Comparison of ENCODE assay signal across 26 cellular contexts in the genomic region with DNA sequence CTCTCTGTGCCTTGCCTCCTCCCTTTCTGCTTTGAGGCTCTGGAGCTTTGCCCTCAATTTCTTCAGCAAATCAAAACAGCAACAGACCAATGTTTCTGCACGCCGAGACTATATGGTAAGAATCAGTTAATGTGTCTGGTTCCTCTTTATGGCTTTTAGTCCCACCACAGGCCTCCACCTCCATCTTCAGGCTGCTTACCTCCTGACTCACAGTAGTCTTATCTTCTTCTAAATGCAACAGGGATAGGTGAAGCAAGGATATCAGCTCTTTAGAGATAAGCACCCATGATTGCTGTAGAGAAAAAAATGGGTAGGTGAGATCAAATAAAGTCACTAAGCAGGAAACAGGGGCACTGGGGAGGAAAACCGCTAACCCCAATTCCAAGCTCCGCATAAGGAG.
"Had no signal": no experiment of that assay in that cellular context is flagged by ENCODE, and none has a peak within 500 bp of the region (broad histone marks: within the 10 kb centered on the region; RNA-seq: fewer than 3 reads in every experiment).

No MANE protein-coding gene starts in this region.

- H3K4me1 Mint-ChIP-seq: brain had no signal

- H3K27me3 Mint-ChIP-seq: brain had no signal

- H3K4me3 ChIP-seq: MG63, Peyer's patch, SJSA1 had no signal

- H3K27me3 ChIP-seq: MG63, Peyer's patch, SJSA1 had no signal

- H3K9me3 ChIP-seq: MG63, Peyer's patch, SJSA1, SK-N-SH had no signal

- H3K4me3 Mint-ChIP-seq: activated T-cell treated with anti-CD3 and anti-CD28 coated beads, Interleukin-2, amount 50 U/mL, for 4 hours; activated T-helper 1 cell treated with anti-CD3 and anti-CD28 coated beads, Interleukin-12 subunit alpha, Interleukin-12 subunit beta, Interleukin-2, Interleukin-4 antibody, amounts not matched to agents 30 ng/mL and 10 ng/mL and 1 ng/mL, durations not matched to agents 14 hours and 24 hours and 36 hours; brain; T-helper 1 cell treated with Interleukin-12 subunit alpha and Interleukin-12 subunit beta and Interleukin-4 antibody, amounts not matched to agents 30 μg/mL and 1 μg/mL, for 36 hours; T-helper 2 cell treated with Interferon-gamma antibody and Interleukin-4, amounts not matched to agents 5 μg/mL and 100 μg/mL, for 36 hours had no signal

- H3K27ac ChIP-seq: Peyer's patch, SJSA1 had no signal

- H3K9me3 Mint-ChIP-seq: activated naive CD4-positive, alpha-beta T cell treated with anti-CD3 and anti-CD28 coated beads, Interleukin-2, amount 50 U/mL, for 72 hours; activated T-cell treated with anti-CD3 and anti-CD28 coated beads, Interleukin-2, amount 50 U/mL, for 4 hours; activated T-helper 1 cell treated with anti-CD3 and anti-CD28 coated beads, Interleukin-12 subunit alpha, Interleukin-12 subunit beta, Interleukin-2, Interleukin-4 antibody, amounts not matched to agents 30 ng/mL and 10 ng/mL and 1 ng/mL, durations not matched to agents 14 hours and 24 hours and 36 hours; brain; T-helper 1 cell treated with Interleukin-12 subunit alpha and Interleukin-12 subunit beta and Interleukin-4 antibody, amounts not matched to agents 30 μg/mL and 1 μg/mL, for 36 hours; T-helper 2 cell treated with Interferon-gamma antibody and Interleukin-4, amounts not matched to agents 5 μg/mL and 100 μg/mL, for 36 hours had no signal

- ATAC-seq: activated naive CD4-positive, alpha-beta T cell treated with anti-CD3 and anti-CD28 coated beads, Interleukin-2, amount 50 U/mL, for 72 hours; activated T-cell treated with anti-CD3 and anti-CD28 coated beads, Interleukin-2, amount 50 U/mL, for 4 hours had no signal

- DNase-seq: activated CD8-positive, alpha-beta memory T cell treated with anti-CD3 and anti-CD28 coated beads, Interleukin-2, amount 50 U/mL, for 4 hours; activated naive CD4-positive, alpha-beta T cell; activated T-cell treated with anti-CD3 and anti-CD28 coated beads for 4 hours; activated T-cell treated with anti-CD3 and anti-CD28 coated beads, Interleukin-2, amount 50 U/mL, for 4 hours; anterior cingulate cortex; central memory CD4-positive, alpha-beta T cell; Kasumi-1; KG1; MG63; NCI-H1048; NCI-H1105 treated with DMSO at 0.1 percent for 48 hours; NCI-H1436 treated with DMSO at 0.1 percent for 48 hours; NCI-H1694 treated with DMSO at 0.1 percent for 48 hours; NCI-H2029; NCI-H345; NCI-H524 treated with DMSO at 0.1 percent for 48 hours; RPMI8226; SHP77 treated with DMSO at 0.1 percent for 48 hours; SK-N-SH had no signal

- H3K27ac Mint-ChIP-seq: activated naive CD4-positive, alpha-beta T cell treated with anti-CD3 and anti-CD28 coated beads, Interleukin-2, amount 50 U/mL, for 72 hours; activated T-helper 1 cell treated with anti-CD3 and anti-CD28 coated beads, Interleukin-12 subunit alpha, Interleukin-12 subunit beta, Interleukin-2, Interleukin-4 antibody, amounts not matched to agents 30 ng/mL and 10 ng/mL and 1 ng/mL, durations not matched to agents 14 hours and 24 hours and 36 hours; brain; T-helper 1 cell treated with Interleukin-12 subunit alpha and Interleukin-12 subunit beta and Interleukin-4 antibody, amounts not matched to agents 30 μg/mL and 1 μg/mL, for 36 hours; T-helper 2 cell treated with Interferon-gamma antibody and Interleukin-4, amounts not matched to agents 5 μg/mL and 100 μg/mL, for 36 hours had no signal

- H3K4me1 ChIP-seq: Peyer's patch, SJSA1 had no signal
